ENCODE assay signal across 8 cellular contexts in genomic region chr3:69385723-69386483, GRCh38. TPM values are rescaled to one million over a fixed set of nuclear protein-coding genes. Genes with fewer than 3 reads are reported as not detected.
DNase-seq lines count a peak whose midpoint lies in the region; ATAC-seq and TF ChIP-seq lines count a peak whose summit lies in the region.

Gene FRMD4B, minus strand, starts transcription at chr3:69386088. Its CDS starts 99 bp downstream, at chr3:69385989.

- no peak for TF ChIP-seq EP300 in stomach (IDR thresholded peaks at IDR 0.05)

- peak within 1 kb of the TSS; percentile 10 to 60 (median 47) for H3K27ac ChIP-seq in stomach

- no peaks in the 10 kb centered on the region for H3K36me3 ChIP-seq in stomach

- peaks cover 8% of the 10 kb centered on the region for H3K4me1 Mint-ChIP-seq in Calu3 (ENCODE audit: low read depth, unreplicated experiment)

- peak; percentile 65 for ATAC-seq in esophagus mucosa
- no peak for ATAC-seq in GM18867 (IDR thresholded peaks at IDR 0.05; ENCODE audit: unreplicated experiment)

- no peak within 1 kb of the TSS for H3K27ac Mint-ChIP-seq in Calu3 (ENCODE audit: unreplicated experiment)

- H3K27me3 Mint-ChIP-seq in Calu3 (ENCODE audit: unreplicated experiment) = peaks cover 11% of the 10 kb centered on the region

- CTCF ChIA-PET in Calu3 (lab: Charles Lee) = interaction anchor here (0.6 to 2.7 kb wide), 7 partner anchors 24 to 336 kb away, joined by 3 to 10 read pairs (median 4); no protein-coding TSS in a partner anchor

- H3K4me3 ChIP-seq in stomach = peak within 1 kb of the TSS; percentile 52 to 70 (median 58)

- peaks cover 0 to 80% (median 7%) of the 10 kb centered on the region in 3 donors for H3K27me3 ChIP-seq in stomach

- DNase-seq in Calu3 (peak; percentile 81), HT-29 (ENCODE audit: low spot score) (no peak), midbrain (lab: John Stamatoyannopoulos, UW) (peak; percentile 92), stomach (peak; percentile 86), COLO829 (ENCODE audit: low spot score) (no peak)
- peak; percentile 71 for DNase-seq in activated CD8-positive, alpha-beta memory T cell treated with anti-CD3 and anti-CD28 coated beads, Interleukin-2, amount 50 U/mL, for 48 hours

- intact Hi-C loops in Calu3 (cut with micrococcal nuclease; ENCODE audit: unreplicated experiment) = loop anchor here (5.0 kb wide), 1 partner anchor 64 kb away; no protein-coding TSS in a partner anchor
- intact Hi-C loops in stomach (cut with DNase I; ENCODE audit: low total_unique reads) = no loop called here

- H3K9me3 Mint-ChIP-seq in Calu3 (ENCODE audit: low read depth, unreplicated experiment) = no peaks in the 10 kb centered on the region

- no peaks in the 10 kb centered on the region for H3K9me3 ChIP-seq in stomach

- peaks cover 11 to 24% (median 18%) of the 10 kb centered on the region in 4 donors for H3K4me1 ChIP-seq in stomach

- peaks cover 10% of the 10 kb centered on the region for H3K36me3 Mint-ChIP-seq in Calu3 (ENCODE audit: insufficient read depth, unreplicated experiment)

- H3K4me3 Mint-ChIP-seq in Calu3 (ENCODE audit: low read depth, unreplicated experiment) = peak within 1 kb of the TSS; percentile 82

- no peak for TF ChIP-seq CTCF in Calu3 (IDR thresholded peaks at IDR 0.05; ENCODE audit: unreplicated experiment)
- TF ChIP-seq CTCF in stomach (IDR thresholded peaks at IDR 0.05) = no peak

- no TSS peak for BruUV-seq in Calu3 (replicated peaks; lab: Mats Ljungman, UMichigan)

- WGBS in stomach, 5 donors = 0 to 1% (median 1%) methylated on average over 30 to 64 of the region's 64 CpGs

- no peak for TF ChIP-seq POLR2A in stomach (IDR thresholded peaks at IDR 0.05)

RNA-seq across cellular contexts. Expression of gene FRMD4B, which starts in this region (rescaled TPM):
- 13.8 and 16.7 TPM in 2 replicates for total RNA-seq in Calu3 (2022)
- total RNA-seq in HT-29 (2014; rRNA removed; shearing (Covaris generic)) = 19.6 and 21.2 TPM in 2 replicates
- 35.1 TPM for total RNA-seq in esophagus mucosa
- total RNA-seq in stomach = 10 to 100 TPM in 4 of 5 donors, 1 to 10 TPM in 1; 5.3 to 35.6 (median 28.8) TPM
- 10 to 100 TPM in 1 of 3 donors, 1 to 10 TPM in 2; 5.2 to 17.7 (median 8.2) TPM for polyA plus RNA-seq in stomach

Comparison
In these comparisons a context has a peak if more than half of its experiments do, and no peak if none do; other contexts are left out.
1. DNase-seq: peak in Calu3 (single experiment), activated CD8-positive, alpha-beta memory T cell treated with anti-CD3 and anti-CD28 coated beads, Interleukin-2, amount 50 U/mL, for 48 hours (single experiment), midbrain (single experiment) and stomach (single experiment); none in HT-29 (single experiment) and COLO829 (single experiment).